In genomic region chr1:103106426-103107321, GRCh38 we compare ENCODE assay signal across 9 cellular contexts. TPM values are rescaled to one million over a fixed set of nuclear protein-coding genes. Genes with fewer than 3 reads are reported as not detected.
DNase-seq lines count a peak whose midpoint lies in the region; ATAC-seq and TF ChIP-seq lines count a peak whose summit lies in the region.
"Had no signal": no experiment of that assay in that cellular context is flagged by ENCODE, and none has a peak within 500 bp of the region (broad histone marks: within the 10 kb centered on the region; RNA-seq: fewer than 3 reads in every experiment).

No MANE protein-coding gene starts in this region.

- H3K9ac ChIP-seq in HUES64 (ENCODE audit: low read depth, low read length) (0 out of 2 replicates have a peak overlapping the region, but pooled peaks have one; percentile 4), neural progenitor cell (no peak overlapping the region)

- ATAC-seq in GM21619 (IDR thresholded peaks at IDR 0.05; ENCODE audit: unreplicated experiment): peak; percentile 77

- H3K27me3 ChIP-seq in HUES64 (ENCODE audit: insufficient read depth, low read length) (peaks cover 10% of the 10 kb centered on the region), neural progenitor cell (no peaks in the 10 kb centered on the region)

- H3F3A ChIP-seq in neural progenitor cell (ENCODE audit: low read depth): peaks cover 42% of the 10 kb centered on the region

- peak overlapping the region; percentile 57 for H2AFZ ChIP-seq in neural progenitor cell (replicated peaks)

- TF ChIP-seq CTCF in foreskin fibroblast (IDR thresholded peaks at IDR 0.05; ENCODE audit: low read depth, low read length): peak; percentile 31
- peak; percentile 73 for TF ChIP-seq CTCF in neural progenitor cell (IDR thresholded peaks at IDR 0.05)

- H3K36me3 ChIP-seq in HUES64 (ENCODE audit: insufficient read depth, low read length) (no peaks in the 10 kb centered on the region), neural progenitor cell (no peaks in the 10 kb centered on the region)

- peak overlapping the region; percentile 98 for H3K4me3 Mint-ChIP-seq in neural progenitor cell

- H4K20me1 ChIP-seq in neural progenitor cell (ENCODE audit: low read depth): no peaks in the 10 kb centered on the region

- under 1% methylated on average over 21 of the region's 22 CpGs for WGBS in HUES64

- H3K79me2 ChIP-seq in neural progenitor cell (ENCODE audit: low read depth): peaks cover 39% of the 10 kb centered on the region

- H3K4me1 Mint-ChIP-seq in neural progenitor cell: peaks cover 42% of the 10 kb centered on the region

- no peaks in the 10 kb centered on the region for H3K9me3 Mint-ChIP-seq in neural progenitor cell

- H3K9me3 ChIP-seq in HUES64 (ENCODE audit: insufficient read depth, low read depth, low read length) (no peaks in the 10 kb centered on the region), neural progenitor cell (ENCODE audit: low read depth) (no peaks in the 10 kb centered on the region)

- H3K27ac ChIP-seq in HUES64 (ENCODE audit: low read depth, low read length): no peak overlapping the region
- H3K27ac ChIP-seq in neural progenitor cell: peak overlapping the region; percentile 8
- H3K27ac ChIP-seq: epithelial cell of prostate had no signal

- H3K4me2 ChIP-seq in neural progenitor cell: peak overlapping the region; percentile 87

- peaks cover 25% of the 10 kb centered on the region for H3K4me1 ChIP-seq in HUES64 (ENCODE audit: insufficient read depth, low read length)
- peaks cover 30% of the 10 kb centered on the region for H3K4me1 ChIP-seq in neural progenitor cell

- DNase-seq in NCI-H2196 (lab: John Stamatoyannopoulos, UW; ENCODE audit: unreplicated experiment) (peak; percentile 5), NCI-H2196 treated with DMSO at 0.1 percent for 48 hours (lab: John Stamatoyannopoulos, UW; ENCODE audit: unreplicated experiment) (no peak), SK-N-DZ (ENCODE audit: low spot score) (peak; percentile 69), foreskin fibroblast (peak in 1 of 2 donors; percentile 75), neural progenitor cell (ENCODE audit: low spot score) (peak; percentile 81), NCI-H2171 treated with DMSO at 0.1 percent for 48 hours (lab: John Stamatoyannopoulos, UW) (no peak)

- no peaks in the 10 kb centered on the region for H3K27me3 Mint-ChIP-seq in neural progenitor cell (ENCODE audit: insufficient read depth, low read depth)

- peak overlapping the region; percentile 21 for H3K27ac Mint-ChIP-seq in neural progenitor cell

- peaks cover 7% of the 10 kb centered on the region for H3K36me3 Mint-ChIP-seq in neural progenitor cell

- peak overlapping the region; percentile 80 for H3K4me3 ChIP-seq in HUES64 (ENCODE audit: low read length)
- H3K4me3 ChIP-seq in foreskin fibroblast (ENCODE audit: low read depth in 1 of 2, low read length in 2 of 2): peak overlapping the region; percentile 74 to 84
- H3K4me3 ChIP-seq in neural progenitor cell: peak overlapping the region; percentile 69

RNA-seq across cellular contexts. Expression of gene COL11A1, which starts 1.6 kb away (rescaled TPM):
- 9.7 TPM for polyA plus RNA-seq in HUES64 (2013, experiment 1 of 2)
- polyA plus RNA-seq in HUES64 (2013, experiment 2 of 2): 15.7 TPM
- 14.6 and 22.1 TPM in 2 replicates for polyA plus RNA-seq in SK-N-DZ (2014; cell fraction: cytosol; rRNA removed)
- 233 and 240 TPM in 2 replicates for polyA plus RNA-seq in SK-N-DZ (2014; cell fraction: nucleus; rRNA removed)
- total RNA-seq in neural progenitor cell (ENCODE audit: low replicate concordance): 56.6 and 78.9 TPM in 2 replicates

Comparison
In these comparisons a context has a peak if more than half of its experiments do, and no peak if none do; other contexts are left out.
1. DNase-seq: peak in NCI-H2196 (single experiment), SK-N-DZ (single experiment) and neural progenitor cell (single experiment); none in NCI-H2196 treated with DMSO at 0.1 percent for 48 hours (single experiment) and NCI-H2171 treated with DMSO at 0.1 percent for 48 hours (single experiment).
2. Peak in every context shown above with its lines, with median percentiles within 50 percentile points of each other: H3K4me3 ChIP-seq.